In the genomic region with DNA sequence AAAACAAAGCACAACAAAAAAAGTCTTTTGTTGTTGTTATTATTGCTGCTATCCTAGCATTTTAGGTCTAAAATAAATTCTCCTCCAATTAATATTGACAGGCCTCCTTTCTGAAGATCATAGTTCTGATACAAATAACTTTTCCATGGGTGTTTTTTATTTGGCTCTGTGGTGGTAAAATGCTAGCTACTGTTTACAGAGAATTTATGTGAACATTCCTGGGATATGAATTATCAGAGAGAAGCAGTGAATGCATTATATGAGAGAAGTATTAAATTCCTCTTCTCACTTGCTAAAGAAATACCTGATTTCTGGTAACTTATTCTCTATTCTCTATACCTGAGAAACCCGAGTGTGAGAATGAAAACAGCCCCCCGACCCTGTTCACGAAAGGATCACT, we compare ENCODE assay signal across 14 cellular contexts. TPM values are rescaled to one million over a fixed set of nuclear protein-coding genes. Genes with fewer than 3 reads are reported as not detected.
A peak's percentile ranks its signal among the peaks of the same experiment; 100 is the strongest.
DNase-seq lines count a peak whose midpoint lies in the region; ATAC-seq and TF ChIP-seq lines count a peak whose summit lies in the region.
"Had no signal": no experiment of that assay in that cellular context is flagged by ENCODE, and none has a peak within 500 bp of the region (broad histone marks: within the 10 kb centered on the region; RNA-seq: fewer than 3 reads in every experiment).

No MANE protein-coding gene starts in this region.

- intact Hi-C loops in HCT116 (cut with micrococcal nuclease): no loop called here

- TF ChIP-seq CTCF in HCT116 (IDR thresholded peaks at IDR 0.05 in 2 of 3, conservative IDR thresholded peaks at IDR 0.05 in 1 of 3; ENCODE audit: borderline replicate concordance in 1 of 3, insufficient read depth in 1 of 3, low read depth in 2 of 3, low read length in 2 of 3) (no peak), mesothelial cell of epicardium (IDR thresholded peaks at IDR 0.05; ENCODE audit: unreplicated experiment) (no peak), brain microvascular endothelial cell (IDR thresholded peaks at IDR 0.05; ENCODE audit: low read depth, low read length, missing control alignments) (no peak)

- H3K27ac Mint-ChIP-seq in mesothelial cell of epicardium: peak overlapping the region; percentile 91
- H3K27ac Mint-ChIP-seq: CD4-positive, CD25-positive, alpha-beta regulatory T cell had no signal

- H3K9me2 ChIP-seq in HCT116 (ENCODE audit: insufficient read depth): no peaks in the 10 kb centered on the region

- no peaks in the 10 kb centered on the region for H3K36me3 Mint-ChIP-seq in mesothelial cell of epicardium
- H3K36me3 Mint-ChIP-seq: CD4-positive, CD25-positive, alpha-beta regulatory T cell had no signal

- no peak for TF ChIP-seq RAD21 in HCT116 (IDR thresholded peaks at IDR 0.05; ENCODE audit: low read depth)

- peak; percentile 35 for DNase-seq in EL
- DNase-seq in HCT116 (ENCODE audit: low read depth, low spot score): no peak
- DNase-seq in SJSA1 (ENCODE audit: low read depth in 1 of 2, low spot score in 2 of 2): no peak
- no peak for DNase-seq in mesothelial cell of epicardium (ENCODE audit: low spot score in 2 of 2, unreplicated experiment in 2 of 2)
- DNase-seq in iPS-NIHi11 (ENCODE audit: low spot score): no peak
- no peak for DNase-seq in brain microvascular endothelial cell
- DNase-seq in NCI-H2029 (lab: John Stamatoyannopoulos, UW): no peak
- DNase-seq: ACHN; CD4-positive, CD25-positive, alpha-beta regulatory T cell; DMS53 had no signal

- H3K4me2 ChIP-seq in HCT116 (ENCODE audit: low read length): peak overlapping the region; percentile 44
- H3K4me2 ChIP-seq: BLaER1 treated with 17β-estradiol and CSF1 and Interleukin-3, amounts not matched to agents 10 nM and 100 nM had no signal

- in situ Hi-C loops in brain microvascular endothelial cell (cut with HindIII; ENCODE audit: low pct_ligation_motif_present, low sequenced_read_pairs): no loop called here

- peaks cover 27% of the 10 kb centered on the region for H3K27me3 ChIP-seq in HCT116 (ENCODE audit: insufficient read depth, low read length)
- no peaks in the 10 kb centered on the region for H3K27me3 ChIP-seq in SJSA1 (replicated peaks)
- no peaks in the 10 kb centered on the region for H3K27me3 ChIP-seq in brain microvascular endothelial cell (replicated peaks)
- H3K27me3 ChIP-seq: BLaER1 treated with 17β-estradiol and CSF1 and Interleukin-3, amounts not matched to agents 10 nM and 100 nM had no signal

- H3K36me3 ChIP-seq in HCT116 (ENCODE audit: control insufficient read depth in 1 of 2, insufficient read depth in 2 of 2, low read length in 2 of 2) (no peaks in the 10 kb centered on the region), SJSA1 (no peaks in the 10 kb centered on the region), brain microvascular endothelial cell (replicated peaks) (no peaks in the 10 kb centered on the region)
- H3K36me3 ChIP-seq: BLaER1 treated with 17β-estradiol and CSF1 and Interleukin-3, amounts not matched to agents 10 nM and 100 nM had no signal

- H3K4me1 Mint-ChIP-seq in mesothelial cell of epicardium: peaks cover 52% of the 10 kb centered on the region
- H3K4me1 Mint-ChIP-seq: CD4-positive, CD25-positive, alpha-beta regulatory T cell had no signal

- CTCF ChIA-PET in HCT116 (lab: Charles Lee): no interaction called here

- no peaks in the 10 kb centered on the region for H3K9me3 Mint-ChIP-seq in mesothelial cell of epicardium
- H3K9me3 Mint-ChIP-seq: CD4-positive, CD25-positive, alpha-beta regulatory T cell had no signal

- no peaks in the 10 kb centered on the region for H4K20me1 ChIP-seq in HCT116 (ENCODE audit: insufficient read depth)
- H4K20me1 ChIP-seq: BLaER1 treated with 17β-estradiol and CSF1 and Interleukin-3, amounts not matched to agents 10 nM and 100 nM had no signal

- no peak overlapping the region for H3K4me3 Mint-ChIP-seq in mesothelial cell of epicardium
- H3K4me3 Mint-ChIP-seq: CD4-positive, CD25-positive, alpha-beta regulatory T cell had no signal

- H3K9me3 ChIP-seq in HCT116 (ENCODE audit: control insufficient read depth in 1 of 2, insufficient read depth in 1 of 2, low read depth in 1 of 2, low read length in 2 of 2) (no peaks in the 10 kb centered on the region), SJSA1 (replicated peaks) (no peaks in the 10 kb centered on the region)
- H3K9me3 ChIP-seq: BLaER1 treated with 17β-estradiol and CSF1 and Interleukin-3, amounts not matched to agents 10 nM and 100 nM had no signal

- H3K27ac ChIP-seq in HCT116 (ENCODE audit: low read depth, low read length) (no peak overlapping the region), SJSA1 (peak overlapping the region; percentile 48; the same call in 1 of the 2 replicates), brain microvascular endothelial cell (no peak overlapping the region)
- H3K27ac ChIP-seq: BLaER1 treated with 17β-estradiol and CSF1 and Interleukin-3, amounts not matched to agents 10 nM and 100 nM had no signal

- peaks cover 13 to 20% of the 10 kb centered on the region in 2 experiments for H3K4me1 ChIP-seq in HCT116 (ENCODE audit: control insufficient read depth in 1 of 2, insufficient read depth in 2 of 2, low read length in 2 of 2)
- peaks cover 30% of the 10 kb centered on the region for H3K4me1 ChIP-seq in SJSA1 (replicated peaks)
- H3K4me1 ChIP-seq: BLaER1 treated with 17β-estradiol and CSF1 and Interleukin-3, amounts not matched to agents 10 nM and 100 nM had no signal

- TF ChIP-seq POLR2A in HCT116 (IDR thresholded peaks at IDR 0.05; ENCODE audit: borderline replicate concordance, extremely low read depth, insufficient read depth, insufficient read length): no peak

- POLR2A ChIA-PET in HCT116 (lab: Charles Lee): no interaction called here

- RAD21 ChIA-PET in HCT116 (lab: Charles Lee; ENCODE audit: low non-redundant PET in 1 of 2, low total read pairs in 2 of 2, uncharacterized antibody in 2 of 2, unreplicated experiment in 2 of 2): no interaction called here

- H3K9ac ChIP-seq in HCT116 (ENCODE audit: low read length): no peak overlapping the region
- H3K9ac ChIP-seq: BLaER1 treated with 17β-estradiol and CSF1 and Interleukin-3, amounts not matched to agents 10 nM and 100 nM had no signal

- H3K4me3 ChIP-seq in HCT116 (replicated peaks in 1 of 2; ENCODE audit: low read depth in 1 of 2, low read length in 2 of 2) (no peak overlapping the region), SJSA1 (no peak overlapping the region; the same call in 1 of the 2 replicates), brain microvascular endothelial cell (ENCODE audit: low read depth, low read length) (no peak overlapping the region)
- H3K4me3 ChIP-seq: BLaER1 treated with 17β-estradiol and CSF1 and Interleukin-3, amounts not matched to agents 10 nM and 100 nM had no signal

- no TSS peak for BruUV-seq in HCT116 (replicated peaks; lab: Mats Ljungman, UMichigan)

- ATAC-seq in HCT116 (no peak), GM18861 (IDR thresholded peaks at IDR 0.05; ENCODE audit: unreplicated experiment) (no peak)

- H3K27me3 Mint-ChIP-seq in mesothelial cell of epicardium (ENCODE audit: low read depth): no peaks in the 10 kb centered on the region

- H2AFZ ChIP-seq in HCT116 (ENCODE audit: low read depth, low read length, poor library complexity, severe bottlenecking): no peak overlapping the region

- no peaks in the 10 kb centered on the region for H3K79me2 ChIP-seq in HCT116 (ENCODE audit: insufficient read depth, low read length)

TF ChIP-seq in HCT116, 20 proteins besides CTCF, POLR2A, EP300 and RAD21 (continues in another document):
- no peak for TF ChIP-seq JUND (IDR thresholded peaks at IDR 0.05)
- TF ChIP-seq CBX3 (IDR thresholded peaks at IDR 0.05; ENCODE audit: low read depth): no peak
- TF ChIP-seq CEBPB (IDR thresholded peaks at IDR 0.05; ENCODE audit: low read depth): no peak
- no peak for TF ChIP-seq FOSL1 (IDR thresholded peaks at IDR 0.05; ENCODE audit: low read depth)
- no peak for TF ChIP-seq EZH2 (IDR thresholded peaks at IDR 0.05)
- TF ChIP-seq TCF7L2 (IDR thresholded peaks at IDR 0.05; ENCODE audit: borderline replicate concordance, extremely low read depth, insufficient read depth, insufficient read length): no peak
- TF ChIP-seq YY1 (IDR thresholded peaks at IDR 0.05; ENCODE audit: extremely low read depth, insufficient replicate concordance, low read depth, low read length): no peak
- TF ChIP-seq, protein P1, sequence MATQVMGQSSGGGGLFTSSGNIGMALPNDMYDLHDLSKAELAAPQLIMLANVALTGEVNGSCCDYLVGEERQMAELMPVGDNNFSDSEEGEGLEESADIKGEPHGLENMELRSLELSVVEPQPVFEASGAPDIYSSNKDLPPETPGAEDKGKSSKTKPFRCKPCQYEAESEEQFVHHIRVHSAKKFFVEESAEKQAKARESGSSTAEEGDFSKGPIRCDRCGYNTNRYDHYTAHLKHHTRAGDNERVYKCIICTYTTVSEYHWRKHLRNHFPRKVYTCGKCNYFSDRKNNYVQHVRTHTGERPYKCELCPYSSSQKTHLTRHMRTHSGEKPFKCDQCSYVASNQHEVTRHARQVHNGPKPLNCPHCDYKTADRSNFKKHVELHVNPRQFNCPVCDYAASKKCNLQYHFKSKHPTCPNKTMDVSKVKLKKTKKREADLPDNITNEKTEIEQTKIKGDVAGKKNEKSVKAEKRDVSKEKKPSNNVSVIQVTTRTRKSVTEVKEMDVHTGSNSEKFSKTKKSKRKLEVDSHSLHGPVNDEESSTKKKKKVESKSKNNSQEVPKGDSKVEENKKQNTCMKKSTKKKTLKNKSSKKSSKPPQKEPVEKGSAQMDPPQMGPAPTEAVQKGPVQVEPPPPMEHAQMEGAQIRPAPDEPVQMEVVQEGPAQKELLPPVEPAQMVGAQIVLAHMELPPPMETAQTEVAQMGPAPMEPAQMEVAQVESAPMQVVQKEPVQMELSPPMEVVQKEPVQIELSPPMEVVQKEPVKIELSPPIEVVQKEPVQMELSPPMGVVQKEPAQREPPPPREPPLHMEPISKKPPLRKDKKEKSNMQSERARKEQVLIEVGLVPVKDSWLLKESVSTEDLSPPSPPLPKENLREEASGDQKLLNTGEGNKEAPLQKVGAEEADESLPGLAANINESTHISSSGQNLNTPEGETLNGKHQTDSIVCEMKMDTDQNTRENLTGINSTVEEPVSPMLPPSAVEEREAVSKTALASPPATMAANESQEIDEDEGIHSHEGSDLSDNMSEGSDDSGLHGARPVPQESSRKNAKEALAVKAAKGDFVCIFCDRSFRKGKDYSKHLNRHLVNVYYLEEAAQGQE (IDR thresholded peaks at IDR 0.05; ENCODE audit: low read depth): no peak
- TF ChIP-seq EGR1 (IDR thresholded peaks at IDR 0.05; ENCODE audit: low read depth): no peak
- TF ChIP-seq, protein P2, sequence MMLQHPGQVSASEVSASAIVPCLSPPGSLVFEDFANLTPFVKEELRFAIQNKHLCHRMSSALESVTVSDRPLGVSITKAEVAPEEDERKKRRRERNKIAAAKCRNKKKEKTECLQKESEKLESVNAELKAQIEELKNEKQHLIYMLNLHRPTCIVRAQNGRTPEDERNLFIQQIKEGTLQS (IDR thresholded peaks at IDR 0.05): no peak
- TF ChIP-seq ZFX (IDR thresholded peaks at IDR 0.05): no peak
- no peak for TF ChIP-seq EZH2phosphoT487 (IDR thresholded peaks at IDR 0.05; ENCODE audit: borderline replicate concordance)
- no peak for TF ChIP-seq POLR2AphosphoS5 (IDR thresholded peaks at IDR 0.05; ENCODE audit: low read depth, low read length)

RNA-seq across cellular contexts. Expression of a gene that starts 57.5 kb away (rescaled TPM):
- total RNA-seq in HCT116 (2021; ENCODE audit: unreplicated experiment) (not detected), mesothelial cell of epicardium (not detected in 3 replicates)
- not detected in 2 replicates for polyA plus RNA-seq in HCT116 (2012)
- total RNA-seq in SJSA1 (2014; rRNA removed; shearing (Covaris generic)): not detected in 2 replicates
- total RNA-seq: A172; CD4-positive, CD25-positive, alpha-beta regulatory T cell; HT1080 had no signal
- polyA plus RNA-seq: CD4-positive, CD25-positive, alpha-beta regulatory T cell had no signal
